In the genomic region with DNA sequence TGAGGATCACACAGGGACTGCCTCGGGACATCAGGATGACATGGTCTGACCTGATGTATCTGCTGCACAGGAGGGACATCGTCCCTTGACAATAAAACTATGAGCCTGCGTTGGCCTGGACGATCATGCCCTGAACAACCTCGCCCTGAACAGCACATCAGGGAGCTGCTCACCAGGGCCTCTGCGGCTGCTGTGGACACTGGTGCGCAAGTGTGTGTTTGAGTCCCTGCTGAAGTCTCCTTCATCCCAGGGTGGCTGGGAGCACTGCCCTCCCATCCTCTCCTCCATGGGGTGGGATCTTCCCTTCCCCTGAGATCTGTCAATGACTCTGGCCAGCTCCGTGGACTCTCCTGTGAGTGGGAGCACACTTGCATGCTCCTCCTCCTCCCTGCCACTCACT, we compare ENCODE assay signal across 28 cellular contexts.
"Had no signal": no experiment of that assay in that cellular context is flagged by ENCODE, and none has a peak within 500 bp of the region (broad histone marks: within the 10 kb centered on the region; RNA-seq: fewer than 3 reads in every experiment).

No MANE protein-coding gene starts in this region.

- H3K79me2 ChIP-seq: parathyroid adenoma had no signal

- H3K9ac ChIP-seq: parathyroid adenoma had no signal

- H3K36me3 Mint-ChIP-seq: stimulated activated effector memory CD8-positive, alpha-beta T cell treated with anti-CD3 and anti-CD28 coated beads, Interleukin-12 subunit alpha, Interleukin-12 subunit beta, amount 100 ng/mL, for 72 hours had no signal

- ATAC-seq: natural killer cell treated with Interleukin-12 subunit alpha and Interleukin-12 subunit beta and Interleukin-15 and Interleukin-18, amount 100 ng/mL, for 72 hours; psoas muscle; right cardiac atrium; right lobe of liver; stimulated activated effector memory CD8-positive, alpha-beta T cell treated with anti-CD3 and anti-CD28 coated beads, Interleukin-12 subunit alpha, Interleukin-12 subunit beta, amount 100 ng/mL, for 72 hours; stimulated activated naive B cell treated with anti-CD40 and anti-IgM and Interleukin-4, amounts not matched to agents 10 μg/mL and 1 μg/mL and 100 μg/mL, for 72 hours had no signal

- H3K27ac Mint-ChIP-seq: natural killer cell treated with Interleukin-12 subunit alpha and Interleukin-12 subunit beta and Interleukin-15 and Interleukin-18, amount 100 ng/mL, for 72 hours; nephron progenitor cell; progenitor cell of endocrine pancreas; stimulated activated effector memory CD8-positive, alpha-beta T cell treated with anti-CD3 and anti-CD28 coated beads, Interleukin-12 subunit alpha, Interleukin-12 subunit beta, amount 100 ng/mL, for 72 hours; stimulated activated naive B cell treated with anti-CD40 and anti-IgM and Interleukin-4, amounts not matched to agents 10 μg/mL and 1 μg/mL and 100 μg/mL, for 72 hours; stimulated activated naive CD8-positive, alpha-beta T cell treated with anti-CD3 and anti-CD28 coated beads, Interleukin-15, Interleukin-2, amounts not matched to agents 100 ng/mL and 50 ng/mL, for 24 hours had no signal

- FAIRE-seq: small intestine, urothelium cell line had no signal

- H3K27ac ChIP-seq: ovary, parathyroid adenoma, psoas muscle, right lobe of liver, sigmoid colon, stomach, thoracic aorta, thyroid gland, tibial nerve, upper lobe of left lung, vagina had no signal

- DNase-seq: nephron progenitor cell; occipital lobe; ovary; right cardiac atrium; right lobe of liver; sigmoid colon; small intestine; stimulated activated CD4-positive, alpha-beta T cell treated with anti-CD3 and anti-CD28 coated beads, Interleukin-15, amount 100 ng/mL, for 24 hours; stimulated activated CD4-positive, alpha-beta T cell treated with anti-CD3 and anti-CD28 coated beads, Interleukin-2, amount 100 ng/mL, for 24 hours; stimulated activated CD4-positive, alpha-beta T cell treated with anti-CD3 and anti-CD28 coated beads, Interleukin-2, amount 100 ng/mL, for 48 hours; stimulated activated CD4-positive, alpha-beta T cell treated with anti-CD3 and anti-CD28 coated beads, Interleukin-4, amount 100 ng/mL, for 24 hours; stimulated activated naive B cell treated with anti-CD40 and anti-IgM and Interleukin-4, amounts not matched to agents 10 μg/mL and 1 μg/mL and 100 μg/mL, for 72 hours; stimulated activated naive CD4-positive, alpha-beta T cell treated with Interleukin-2 at 50 U/mL for 16 hours; stomach; trophoblast cell; upper lobe of left lung had no signal

- H3K4me1 ChIP-seq: parathyroid adenoma, psoas muscle, right lobe of liver, stomach, tibial nerve, vagina had no signal

- H3K4me3 Mint-ChIP-seq: natural killer cell treated with Interleukin-12 subunit alpha and Interleukin-12 subunit beta and Interleukin-15 and Interleukin-18, amount 100 ng/mL, for 72 hours; nephron progenitor cell; neural crest cell; stimulated activated effector memory CD8-positive, alpha-beta T cell treated with anti-CD3 and anti-CD28 coated beads, Interleukin-12 subunit alpha, Interleukin-12 subunit beta, amount 100 ng/mL, for 72 hours; stimulated activated naive B cell treated with anti-CD40 and anti-IgM and Interleukin-4, amounts not matched to agents 10 μg/mL and 1 μg/mL and 100 μg/mL, for 72 hours; stimulated activated naive CD8-positive, alpha-beta T cell treated with anti-CD3 and anti-CD28 coated beads, Interleukin-15, Interleukin-2, amounts not matched to agents 100 ng/mL and 50 ng/mL, for 24 hours had no signal

- H3K9me3 ChIP-seq: ovary, psoas muscle, right lobe of liver, sigmoid colon, thoracic aorta, thyroid gland, upper lobe of left lung, vagina had no signal

- H3K27me3 ChIP-seq: ovary, right lobe of liver, thyroid gland, upper lobe of left lung had no signal

- H3K9me3 Mint-ChIP-seq: natural killer cell treated with Interleukin-12 subunit alpha and Interleukin-12 subunit beta and Interleukin-15 and Interleukin-18, amount 100 ng/mL, for 72 hours; neural crest cell; stimulated activated effector memory CD8-positive, alpha-beta T cell treated with anti-CD3 and anti-CD28 coated beads, Interleukin-12 subunit alpha, Interleukin-12 subunit beta, amount 100 ng/mL, for 72 hours had no signal

- H3K4me1 Mint-ChIP-seq: nephron progenitor cell; neural crest cell; stimulated activated effector memory CD8-positive, alpha-beta T cell treated with anti-CD3 and anti-CD28 coated beads, Interleukin-12 subunit alpha, Interleukin-12 subunit beta, amount 100 ng/mL, for 72 hours; stimulated activated naive B cell treated with anti-CD40 and anti-IgM and Interleukin-4, amounts not matched to agents 10 μg/mL and 1 μg/mL and 100 μg/mL, for 72 hours had no signal

- H3K4me3 ChIP-seq: ovary, psoas muscle, right lobe of liver, sigmoid colon, stomach, thoracic aorta, thyroid gland, tibial nerve, upper lobe of left lung, vagina had no signal

- H3K36me3 ChIP-seq: ovary, right lobe of liver, sigmoid colon, stomach, thoracic aorta, thyroid gland, tibial nerve, upper lobe of left lung, vagina had no signal

- H2AFZ ChIP-seq: parathyroid adenoma had no signal
